In genomic region chr5:16131878-16132277, GRCh38 we compare ENCODE assay signal across 27 cellular contexts. TPM values are rescaled to one million over a fixed set of nuclear protein-coding genes. Genes with fewer than 3 reads are reported as not detected.
"Had no signal": no experiment of that assay in that cellular context is flagged by ENCODE, and none has a peak within 500 bp of the region (broad histone marks: within the 10 kb centered on the region; RNA-seq: fewer than 3 reads in every experiment).

No MANE protein-coding gene starts in this region.

- H3K4me3 ChIP-seq: cardiac muscle cell, K562, PC-9, SK-N-MC had no signal

- H3K27me3 ChIP-seq: brain microvascular endothelial cell, cardiac muscle cell had no signal

- DNase-seq: activated CD4-positive, alpha-beta memory T cell treated with anti-CD3 and anti-CD28 coated beads, Interleukin-2, amount 10 ng/mL, durations not matched to agents 7 days and 5 days; activated CD4-positive, alpha-beta T cell treated with anti-CD3 and anti-CD28 coated beads, Interleukin-2, amount 10 ng/mL, durations not matched to agents 7 days and 5 days; activated CD4-positive, CD25-positive, alpha-beta regulatory T cell; activated gamma-delta T cell; activated naive CD4-positive, alpha-beta T cell treated with anti-CD3 and anti-CD28 coated beads for 36 hours; activated naive CD8-positive, alpha-beta T cell treated with anti-CD3 and anti-CD28 coated beads for 36 hours; activated T-cell treated with anti-CD3 and anti-CD28 coated beads for 4 hours; activated T-cell treated with anti-CD3 and anti-CD28 coated beads, Interleukin-2, amount 50 U/mL, for 48 hours; brain microvascular endothelial cell; cerebellar nuclear complex; Karpas-422; MM.1S; NCI-H1105; NCI-H1436; NCI-H1694 treated with DMSO at 0.1 percent for 48 hours; NCI-H2029 treated with DMSO at 0.1 percent for 48 hours; NCI-H446; NCI-H774; PC-9; T-cell; T-helper 2 cell; T1000 had no signal

- H3K36me3 ChIP-seq: brain microvascular endothelial cell, cardiac muscle cell had no signal

- ATAC-seq: activated T-helper 17 cell treated with anti-CD3 and anti-CD28 coated beads, Interleukin-2, amount 50 U/mL, for 72 hours; K562; T-cell had no signal

RNA-seq across cellular contexts. Expression of gene MARCHF11, which starts 47.7 kb away (rescaled TPM):
- total RNA-seq: activated CD4-positive, alpha-beta memory T cell treated with anti-CD3 and anti-CD28 coated beads, Interleukin-2, amount 10 ng/mL, durations not matched to agents 7 days and 5 days; activated CD4-positive, alpha-beta T cell treated with anti-CD3 and anti-CD28 coated beads, Interleukin-2, amount 10 ng/mL, durations not matched to agents 7 days and 5 days; activated CD8-positive, alpha-beta memory T cell treated with anti-CD3 and anti-CD28 coated beads for 36 hours; activated naive CD4-positive, alpha-beta T cell treated with anti-CD3 and anti-CD28 coated beads for 36 hours; activated naive CD8-positive, alpha-beta T cell treated with anti-CD3 and anti-CD28 coated beads for 36 hours; activated T-helper 17 cell treated with anti-CD3 and anti-CD28 coated beads, Interleukin-2, amount 50 U/mL, for 72 hours; K562; PC-9; T-cell had no signal
- polyA plus RNA-seq: K562 had no signal
